In genomic region chr1:11805454-11806306, GRCh38 we compare ENCODE assay signal across 1 cellular context.
A peak's percentile ranks its signal among the peaks of the same experiment; 100 is the strongest.
TF ChIP-seq lines count a peak whose summit lies in the region.

TSS of gene CLCN6 (plus strand) at chr1:11806191. CDS start at chr1:11806263, 72 bp downstream.
TSS of gene MTHFR (minus strand) at chr1:11805964. CDS start at chr1:11803116, 2,848 bp downstream.

TF ChIP-seq in HepG2, 621 proteins besides CTCF, POLR2A, EP300 and RAD21 (continued from another document and continues in another):
- TF ChIP-seq ZNF318 (CRISPR knock-in tag; IDR thresholded peaks at IDR 0.05): 0 out of 2 replicates have a peak, but pooled peaks have one; percentile 25
- TF ChIP-seq, protein P1, sequence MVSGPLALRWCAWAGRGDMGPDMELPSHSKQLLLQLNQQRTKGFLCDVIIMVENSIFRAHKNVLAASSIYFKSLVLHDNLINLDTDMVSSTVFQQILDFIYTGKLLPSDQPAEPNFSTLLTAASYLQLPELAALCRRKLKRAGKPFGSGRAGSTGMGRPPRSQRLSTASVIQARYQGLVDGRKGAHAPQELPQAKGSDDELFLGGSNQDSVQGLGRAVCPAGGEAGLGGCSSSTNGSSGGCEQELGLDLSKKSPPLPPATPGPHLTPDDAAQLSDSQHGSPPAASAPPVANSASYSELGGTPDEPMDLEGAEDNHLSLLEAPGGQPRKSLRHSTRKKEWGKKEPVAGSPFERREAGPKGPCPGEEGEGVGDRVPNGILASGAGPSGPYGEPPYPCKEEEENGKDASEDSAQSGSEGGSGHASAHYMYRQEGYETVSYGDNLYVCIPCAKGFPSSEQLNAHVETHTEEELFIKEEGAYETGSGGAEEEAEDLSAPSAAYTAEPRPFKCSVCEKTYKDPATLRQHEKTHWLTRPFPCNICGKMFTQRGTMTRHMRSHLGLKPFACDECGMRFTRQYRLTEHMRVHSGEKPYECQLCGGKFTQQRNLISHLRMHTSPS (CRISPR knock-in tag; IDR thresholded peaks at IDR 0.05; ENCODE audit: low read depth): peak; percentile 9; the same call in 1 of the 2 replicates
- TF ChIP-seq, protein P2, sequence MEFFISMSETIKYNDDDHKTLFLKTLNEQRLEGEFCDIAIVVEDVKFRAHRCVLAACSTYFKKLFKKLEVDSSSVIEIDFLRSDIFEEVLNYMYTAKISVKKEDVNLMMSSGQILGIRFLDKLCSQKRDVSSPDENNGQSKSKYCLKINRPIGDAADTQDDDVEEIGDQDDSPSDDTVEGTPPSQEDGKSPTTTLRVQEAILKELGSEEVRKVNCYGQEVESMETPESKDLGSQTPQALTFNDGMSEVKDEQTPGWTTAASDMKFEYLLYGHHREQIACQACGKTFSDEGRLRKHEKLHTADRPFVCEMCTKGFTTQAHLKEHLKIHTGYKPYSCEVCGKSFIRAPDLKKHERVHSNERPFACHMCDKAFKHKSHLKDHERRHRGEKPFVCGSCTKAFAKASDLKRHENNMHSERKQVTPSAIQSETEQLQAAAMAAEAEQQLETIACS (CRISPR knock-in tag; IDR thresholded peaks at IDR 0.05): no peak
- TF ChIP-seq ZNF703 (CRISPR knock-in tag; IDR thresholded peaks at IDR 0.05; ENCODE audit: borderline replicate concordance): peak; percentile 98; the same call in 1 of the 2 replicates
- peak; percentile 86 for TF ChIP-seq RARA (CRISPR knock-in tag; IDR thresholded peaks at IDR 0.05)
- TF ChIP-seq NFRKB (IDR thresholded peaks at IDR 0.05): no peak
- TF ChIP-seq ZNF430 (CRISPR knock-in tag; IDR thresholded peaks at IDR 0.05): peak; percentile 79
- TF ChIP-seq, protein P3, sequence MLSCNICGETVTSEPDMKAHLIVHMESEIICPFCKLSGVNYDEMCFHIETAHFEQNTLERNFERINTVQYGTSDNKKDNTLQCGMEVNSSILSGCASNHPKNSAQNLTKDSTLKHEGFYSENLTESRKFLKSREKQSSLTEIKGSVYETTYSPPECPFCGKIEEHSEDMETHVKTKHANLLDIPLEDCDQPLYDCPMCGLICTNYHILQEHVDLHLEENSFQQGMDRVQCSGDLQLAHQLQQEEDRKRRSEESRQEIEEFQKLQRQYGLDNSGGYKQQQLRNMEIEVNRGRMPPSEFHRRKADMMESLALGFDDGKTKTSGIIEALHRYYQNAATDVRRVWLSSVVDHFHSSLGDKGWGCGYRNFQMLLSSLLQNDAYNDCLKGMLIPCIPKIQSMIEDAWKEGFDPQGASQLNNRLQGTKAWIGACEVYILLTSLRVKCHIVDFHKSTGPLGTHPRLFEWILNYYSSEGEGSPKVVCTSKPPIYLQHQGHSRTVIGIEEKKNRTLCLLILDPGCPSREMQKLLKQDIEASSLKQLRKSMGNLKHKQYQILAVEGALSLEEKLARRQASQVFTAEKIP (CRISPR knock-in tag; IDR thresholded peaks at IDR 0.05; ENCODE audit: borderline replicate concordance): no peak
- peak; percentile 78 for TF ChIP-seq RXRA (CRISPR knock-in tag; IDR thresholded peaks at IDR 0.05)
- no peak for TF ChIP-seq ZNF775 (CRISPR knock-in tag; IDR thresholded peaks at IDR 0.05; ENCODE audit: borderline replicate concordance)
- peak; percentile 55 for TF ChIP-seq ZNF772 (CRISPR knock-in tag; IDR thresholded peaks at IDR 0.05)
- TF ChIP-seq, protein P4, sequence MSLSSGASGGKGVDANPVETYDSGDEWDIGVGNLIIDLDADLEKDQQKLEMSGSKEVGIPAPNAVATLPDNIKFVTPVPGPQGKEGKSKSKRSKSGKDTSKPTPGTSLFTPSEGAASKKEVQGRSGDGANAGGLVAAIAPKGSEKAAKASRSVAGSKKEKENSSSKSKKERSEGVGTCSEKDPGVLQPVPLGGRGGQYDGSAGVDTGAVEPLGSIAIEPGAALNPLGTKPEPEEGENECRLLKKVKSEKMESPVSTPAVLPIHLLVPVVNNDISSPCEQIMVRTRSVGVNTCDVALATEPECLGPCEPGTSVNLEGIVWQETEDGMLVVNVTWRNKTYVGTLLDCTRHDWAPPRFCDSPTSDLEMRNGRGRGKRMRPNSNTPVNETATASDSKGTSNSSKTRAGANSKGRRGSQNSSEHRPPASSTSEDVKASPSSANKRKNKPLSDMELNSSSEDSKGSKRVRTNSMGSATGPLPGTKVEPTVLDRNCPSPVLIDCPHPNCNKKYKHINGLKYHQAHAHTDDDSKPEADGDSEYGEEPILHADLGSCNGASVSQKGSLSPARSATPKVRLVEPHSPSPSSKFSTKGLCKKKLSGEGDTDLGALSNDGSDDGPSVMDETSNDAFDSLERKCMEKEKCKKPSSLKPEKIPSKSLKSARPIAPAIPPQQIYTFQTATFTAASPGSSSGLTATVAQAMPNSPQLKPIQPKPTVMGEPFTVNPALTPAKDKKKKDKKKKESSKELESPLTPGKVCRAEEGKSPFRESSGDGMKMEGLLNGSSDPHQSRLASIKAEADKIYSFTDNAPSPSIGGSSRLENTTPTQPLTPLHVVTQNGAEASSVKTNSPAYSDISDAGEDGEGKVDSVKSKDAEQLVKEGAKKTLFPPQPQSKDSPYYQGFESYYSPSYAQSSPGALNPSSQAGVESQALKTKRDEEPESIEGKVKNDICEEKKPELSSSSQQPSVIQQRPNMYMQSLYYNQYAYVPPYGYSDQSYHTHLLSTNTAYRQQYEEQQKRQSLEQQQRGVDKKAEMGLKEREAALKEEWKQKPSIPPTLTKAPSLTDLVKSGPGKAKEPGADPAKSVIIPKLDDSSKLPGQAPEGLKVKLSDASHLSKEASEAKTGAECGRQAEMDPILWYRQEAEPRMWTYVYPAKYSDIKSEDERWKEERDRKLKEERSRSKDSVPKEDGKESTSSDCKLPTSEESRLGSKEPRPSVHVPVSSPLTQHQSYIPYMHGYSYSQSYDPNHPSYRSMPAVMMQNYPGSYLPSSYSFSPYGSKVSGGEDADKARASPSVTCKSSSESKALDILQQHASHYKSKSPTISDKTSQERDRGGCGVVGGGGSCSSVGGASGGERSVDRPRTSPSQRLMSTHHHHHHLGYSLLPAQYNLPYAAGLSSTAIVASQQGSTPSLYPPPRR (CRISPR knock-in tag; IDR thresholded peaks at IDR 0.05; ENCODE audit: borderline replicate concordance): peak; percentile 16; the same call in 1 of the 2 replicates
- TF ChIP-seq, protein P5, sequence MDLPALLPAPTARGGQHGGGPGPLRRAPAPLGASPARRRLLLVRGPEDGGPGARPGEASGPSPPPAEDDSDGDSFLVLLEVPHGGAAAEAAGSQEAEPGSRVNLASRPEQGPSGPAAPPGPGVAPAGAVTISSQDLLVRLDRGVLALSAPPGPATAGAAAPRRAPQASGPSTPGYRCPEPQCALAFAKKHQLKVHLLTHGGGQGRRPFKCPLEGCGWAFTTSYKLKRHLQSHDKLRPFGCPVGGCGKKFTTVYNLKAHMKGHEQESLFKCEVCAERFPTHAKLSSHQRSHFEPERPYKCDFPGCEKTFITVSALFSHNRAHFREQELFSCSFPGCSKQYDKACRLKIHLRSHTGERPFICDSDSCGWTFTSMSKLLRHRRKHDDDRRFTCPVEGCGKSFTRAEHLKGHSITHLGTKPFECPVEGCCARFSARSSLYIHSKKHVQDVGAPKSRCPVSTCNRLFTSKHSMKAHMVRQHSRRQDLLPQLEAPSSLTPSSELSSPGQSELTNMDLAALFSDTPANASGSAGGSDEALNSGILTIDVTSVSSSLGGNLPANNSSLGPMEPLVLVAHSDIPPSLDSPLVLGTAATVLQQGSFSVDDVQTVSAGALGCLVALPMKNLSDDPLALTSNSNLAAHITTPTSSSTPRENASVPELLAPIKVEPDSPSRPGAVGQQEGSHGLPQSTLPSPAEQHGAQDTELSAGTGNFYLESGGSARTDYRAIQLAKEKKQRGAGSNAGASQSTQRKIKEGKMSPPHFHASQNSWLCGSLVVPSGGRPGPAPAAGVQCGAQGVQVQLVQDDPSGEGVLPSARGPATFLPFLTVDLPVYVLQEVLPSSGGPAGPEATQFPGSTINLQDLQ (CRISPR knock-in tag; IDR thresholded peaks at IDR 0.05): no peak; the same call in 1 of the 2 replicates
- TF ChIP-seq ZNF296 (CRISPR knock-in tag; conservative IDR thresholded peaks at IDR 0.05): no peak
- TF ChIP-seq SIX4 (CRISPR knock-in tag; IDR thresholded peaks at IDR 0.05): peak; percentile 98
- peak; percentile 26 for TF ChIP-seq SKI (IDR thresholded peaks at IDR 0.05; ENCODE audit: partially characterized antibody)
- TF ChIP-seq ZNF552 (CRISPR knock-in tag; IDR thresholded peaks at IDR 0.05; ENCODE audit: borderline replicate concordance): no peak
- TF ChIP-seq FOXO4 (CRISPR knock-in tag; conservative IDR thresholded peaks at IDR 0.05): no peak
- no peak for TF ChIP-seq TCF12 (IDR thresholded peaks at IDR 0.05)
- peak; percentile 41; the same call in 1 of the 2 replicates for TF ChIP-seq TCF12 (CRISPR knock-in tag; IDR thresholded peaks at IDR 0.05)
- peak; percentile 76; the same call in 1 of the 2 replicates for TF ChIP-seq ELF1 (CRISPR knock-in tag; IDR thresholded peaks at IDR 0.05)
- TF ChIP-seq ZNF350 (CRISPR knock-in tag; IDR thresholded peaks at IDR 0.05; ENCODE audit: borderline replicate concordance, low read depth): peak; percentile 93
- no peak for TF ChIP-seq SMC3 (IDR thresholded peaks at IDR 0.05; ENCODE audit: low read length)
- TF ChIP-seq RBFOX2 (IDR thresholded peaks at IDR 0.05; ENCODE audit: low read depth, low read length): peak; percentile 95
- TF ChIP-seq ZNF335 (CRISPR knock-in tag; IDR thresholded peaks at IDR 0.05): no peak; the same call in 1 of the 2 replicates
- peak; percentile 71; the same call in 1 of the 2 replicates for TF ChIP-seq ZNF557 (CRISPR knock-in tag; IDR thresholded peaks at IDR 0.05)
- TF ChIP-seq ZNF589 (CRISPR knock-in tag; conservative IDR thresholded peaks at IDR 0.05): peak; percentile 92
- TF ChIP-seq NR2C2 (CRISPR knock-in tag; IDR thresholded peaks at IDR 0.05; ENCODE audit: borderline replicate concordance): peak; percentile 74; the same call in 1 of the 2 replicates
- peak; percentile 45; the same call in 1 of the 2 replicates for TF ChIP-seq ELF3 (CRISPR knock-in tag; IDR thresholded peaks at IDR 0.05)
- TF ChIP-seq ZNF446 (CRISPR knock-in tag; IDR thresholded peaks at IDR 0.05): no peak
- peak; percentile 81; the same call in 1 of the 2 replicates for TF ChIP-seq ZNF329 (CRISPR knock-in tag; IDR thresholded peaks at IDR 0.05; ENCODE audit: low read depth)
- 0 out of 2 replicates have a peak, but pooled peaks have one; percentile 8 for TF ChIP-seq ZNF629 (CRISPR knock-in tag; conservative IDR thresholded peaks at IDR 0.05)
- 0 out of 2 replicates have a peak, but pooled peaks have one; percentile 65 for TF ChIP-seq ZNF34 (CRISPR knock-in tag; IDR thresholded peaks at IDR 0.05; ENCODE audit: borderline replicate concordance)
